12 cellular contexts compared by ENCODE assay signal in genomic region chr11:128298271-128298670, GRCh38.
A peak's percentile ranks its signal among the peaks of the same experiment; 100 is the strongest.
DNase-seq lines count a peak whose midpoint lies in the region; ATAC-seq and TF ChIP-seq lines count a peak whose summit lies in the region.
"Had no signal": no experiment of that assay in that cellular context is flagged by ENCODE, and none has a peak within 500 bp of the region (broad histone marks: within the 10 kb centered on the region; RNA-seq: fewer than 3 reads in every experiment).

No MANE protein-coding gene starts in this region.

- 74 to 77% methylated on average over 2 of the region's 2 CpGs for WGBS in esophagus squamous epithelium, 2 donors

- no peak for ATAC-seq in stimulated activated naive CD8-positive, alpha-beta T cell treated with anti-CD3 and anti-CD28 coated beads, Interleukin-15, amount 100 ng/mL, for 72 hours
- ATAC-seq in HG02623 (IDR thresholded peaks at IDR 0.05; ENCODE audit: unreplicated experiment) (no peak), HG02571 (IDR thresholded peaks at IDR 0.05; ENCODE audit: unreplicated experiment) (no peak)

- H3K27ac ChIP-seq in OCI-LY7 (ENCODE audit: low read depth, low read length, poor library complexity, severe bottlenecking), result no peak overlapping the region
- peak overlapping the region in 3 of 4 donors; percentile 25 to 68 (median 56) for H3K27ac ChIP-seq in esophagus squamous epithelium
- no peak overlapping the region for H3K27ac ChIP-seq in substantia nigra (ENCODE audit: low read depth, low read length, poor library complexity, severe bottlenecking)
- H3K27ac ChIP-seq: PC-9 had no signal

- H3K4me2 ChIP-seq in OCI-LY7 (ENCODE audit: low read length), result no peak overlapping the region
- H3K4me2 ChIP-seq: PC-9 had no signal

- no peak for TF ChIP-seq CTCF in OCI-LY7 (conservative IDR thresholded peaks at IDR 0.05; ENCODE audit: low read length)
- TF ChIP-seq CTCF in esophagus squamous epithelium (IDR thresholded peaks at IDR 0.05), result no peak

- no peak overlapping the region for H3K4me3 ChIP-seq in OCI-LY7 (ENCODE audit: low read depth, low read length, poor library complexity, severe bottlenecking)
- no peak overlapping the region for H3K4me3 ChIP-seq in esophagus squamous epithelium
- H3K4me3 ChIP-seq: PC-9, thoracic aorta had no signal

- intact Hi-C loops in activated CD4-positive, alpha-beta T cell treated with anti-CD3 and anti-CD28 coated beads, Interleukin-2, amount 10 ng/mL, durations not matched to agents 24 days and 14 days (cut with micrococcal nuclease), result loop anchor here (2.0 kb wide), 1 partner anchor 331 kb away; no protein-coding TSS in a partner anchor
- intact Hi-C loops in OCI-LY7 (cut with micrococcal nuclease; ENCODE audit: unreplicated experiment) (no loop called here), esophagus squamous epithelium (cut with DNase I) (loop anchor here (10.0 kb wide), 2 partner anchors 123 to 527 kb away; no protein-coding TSS in a partner anchor)

- H3K36me3 ChIP-seq in OCI-LY7 (ENCODE audit: insufficient read depth, low read length) (no peaks in the 10 kb centered on the region), esophagus squamous epithelium (no peaks in the 10 kb centered on the region)
- H3K36me3 ChIP-seq: thoracic aorta had no signal

- H3K9me3 ChIP-seq in OCI-LY7 (ENCODE audit: low read length) (no peaks in the 10 kb centered on the region), esophagus squamous epithelium (no peaks in the 10 kb centered on the region)
- H3K9me3 ChIP-seq: thoracic aorta had no signal

- H2AFZ ChIP-seq in OCI-LY7 (ENCODE audit: low read length), result peak overlapping the region; percentile 68; the same call in 1 of the 2 replicates
- H2AFZ ChIP-seq: PC-9 had no signal

- H3K9me3 Mint-ChIP-seq in activated CD4-positive, alpha-beta T cell treated with anti-CD3 and anti-CD28 coated beads, Interleukin-2, amount 10 ng/mL, durations not matched to agents 24 days and 14 days, result peaks cover 4% of the 10 kb centered on the region
- H3K9me3 Mint-ChIP-seq in stimulated activated naive CD8-positive, alpha-beta T cell treated with anti-CD3 and anti-CD28 coated beads, Interleukin-15, amount 100 ng/mL, for 72 hours, result peaks cover 15 to 20% of the 10 kb centered on the region in 2 donors

- H3K27me3 Mint-ChIP-seq in activated CD4-positive, alpha-beta T cell treated with anti-CD3 and anti-CD28 coated beads, Interleukin-2, amount 10 ng/mL, durations not matched to agents 24 days and 14 days, result no peaks in the 10 kb centered on the region
- no peaks in the 10 kb centered on the region for H3K27me3 Mint-ChIP-seq in stimulated activated naive CD8-positive, alpha-beta T cell treated with anti-CD3 and anti-CD28 coated beads, Interleukin-15, amount 100 ng/mL, for 72 hours

- BruUV-seq in OCI-LY7 (replicated peaks; lab: Mats Ljungman, UMichigan), result no TSS peak

- H3K27me3 ChIP-seq in esophagus squamous epithelium, result no peaks in the 10 kb centered on the region

- POLR2A ChIA-PET in OCI-LY7 (lab: Charles Lee), result no interaction called here

- H3K4me1 ChIP-seq in OCI-LY7 (ENCODE audit: insufficient read depth, low read length, poor library complexity, severe bottlenecking), result peaks cover 16% of the 10 kb centered on the region
- H3K4me1 ChIP-seq in esophagus squamous epithelium, result peaks cover 0 to 41% (median 11%) of the 10 kb centered on the region in 3 donors

- H3K36me3 Mint-ChIP-seq in activated CD4-positive, alpha-beta T cell treated with anti-CD3 and anti-CD28 coated beads, Interleukin-2, amount 10 ng/mL, durations not matched to agents 24 days and 14 days (ENCODE audit: low read depth), result peaks cover 25% of the 10 kb centered on the region

- H3K4me3 Mint-ChIP-seq in activated CD4-positive, alpha-beta T cell treated with anti-CD3 and anti-CD28 coated beads, Interleukin-2, amount 10 ng/mL, durations not matched to agents 24 days and 14 days, result peak overlapping the region; percentile 76
- peak overlapping the region; percentile 74 to 94 for H3K4me3 Mint-ChIP-seq in stimulated activated naive CD8-positive, alpha-beta T cell treated with anti-CD3 and anti-CD28 coated beads, Interleukin-15, amount 100 ng/mL, for 72 hours

- H3K4me1 Mint-ChIP-seq in activated CD4-positive, alpha-beta T cell treated with anti-CD3 and anti-CD28 coated beads, Interleukin-2, amount 10 ng/mL, durations not matched to agents 24 days and 14 days, result peaks cover 79% of the 10 kb centered on the region
- H3K4me1 Mint-ChIP-seq in stimulated activated naive CD8-positive, alpha-beta T cell treated with anti-CD3 and anti-CD28 coated beads, Interleukin-15, amount 100 ng/mL, for 72 hours, result peaks cover 74% of the 10 kb centered on the region

- peak overlapping the region; percentile 95 for H3K27ac Mint-ChIP-seq in activated CD4-positive, alpha-beta T cell treated with anti-CD3 and anti-CD28 coated beads, Interleukin-2, amount 10 ng/mL, durations not matched to agents 24 days and 14 days
- H3K27ac Mint-ChIP-seq in stimulated activated naive CD8-positive, alpha-beta T cell treated with anti-CD3 and anti-CD28 coated beads, Interleukin-15, amount 100 ng/mL, for 72 hours, result peak overlapping the region; percentile 95 to 96

- no peaks in the 10 kb centered on the region for H3K79me2 ChIP-seq in OCI-LY7 (ENCODE audit: insufficient read depth, low read depth, low read length)

- CTCF ChIA-PET in OCI-LY7 (lab: Charles Lee; ENCODE audit: unreplicated experiment), result interaction anchor here (0.8 to 1.3 kb wide), 2 partner anchors 306 to 333 kb away, joined by 4 read pairs; no protein-coding TSS in a partner anchor

- no peaks in the 10 kb centered on the region for H3K9me2 ChIP-seq in OCI-LY7 (ENCODE audit: insufficient read depth, low read length)

- no peak for TF ChIP-seq POLR2A in esophagus squamous epithelium (IDR thresholded peaks at IDR 0.05)

- DNase-seq in activated CD4-positive, alpha-beta T cell treated with anti-CD3 and anti-CD28 coated beads, Interleukin-2, amount 10 ng/mL, durations not matched to agents 24 days and 14 days, result peak; percentile 58
- no peak for DNase-seq in activated CD4-positive, alpha-beta T cell treated with anti-CD3 and anti-CD28 coated beads for 1 hour
- DNase-seq in OCI-LY7 (ENCODE audit: low spot score), result no peak
- DNase-seq in esophagus squamous epithelium (lab: John Stamatoyannopoulos, UW), result no peak
- DNase-seq in stimulated activated naive CD8-positive, alpha-beta T cell treated with anti-CD3 and anti-CD28 coated beads, Interleukin-15, amount 100 ng/mL, for 72 hours, result no peak
- no peak for DNase-seq in substantia nigra (lab: John Stamatoyannopoulos, UW)
- DNase-seq: KG1, PC-9, T1000 had no signal

- no peaks in the 10 kb centered on the region for H4K20me1 ChIP-seq in OCI-LY7 (ENCODE audit: insufficient read depth, low read length)

Comparison
In these comparisons a context has a peak if more than half of its experiments do, and no peak if none do; other contexts are left out.
1. H3K27ac ChIP-seq: peak in esophagus squamous epithelium (3 of 4); none in OCI-LY7 (single experiment) and substantia nigra (single experiment).